ENCODE assay signal across 1 cellular context in genomic region chr1:153946622-153947246, GRCh38.
TF ChIP-seq lines count a peak whose summit lies in the region.

Gene DENND4B (minus strand): TSS chr1:153946718. CDS start chr1:153944374, 2,344 bp downstream.

TF ChIP-seq in HepG2, 621 proteins besides CTCF, POLR2A, EP300 and RAD21 (continued from another document and continues in another):
- TF ChIP-seq, protein P1, sequence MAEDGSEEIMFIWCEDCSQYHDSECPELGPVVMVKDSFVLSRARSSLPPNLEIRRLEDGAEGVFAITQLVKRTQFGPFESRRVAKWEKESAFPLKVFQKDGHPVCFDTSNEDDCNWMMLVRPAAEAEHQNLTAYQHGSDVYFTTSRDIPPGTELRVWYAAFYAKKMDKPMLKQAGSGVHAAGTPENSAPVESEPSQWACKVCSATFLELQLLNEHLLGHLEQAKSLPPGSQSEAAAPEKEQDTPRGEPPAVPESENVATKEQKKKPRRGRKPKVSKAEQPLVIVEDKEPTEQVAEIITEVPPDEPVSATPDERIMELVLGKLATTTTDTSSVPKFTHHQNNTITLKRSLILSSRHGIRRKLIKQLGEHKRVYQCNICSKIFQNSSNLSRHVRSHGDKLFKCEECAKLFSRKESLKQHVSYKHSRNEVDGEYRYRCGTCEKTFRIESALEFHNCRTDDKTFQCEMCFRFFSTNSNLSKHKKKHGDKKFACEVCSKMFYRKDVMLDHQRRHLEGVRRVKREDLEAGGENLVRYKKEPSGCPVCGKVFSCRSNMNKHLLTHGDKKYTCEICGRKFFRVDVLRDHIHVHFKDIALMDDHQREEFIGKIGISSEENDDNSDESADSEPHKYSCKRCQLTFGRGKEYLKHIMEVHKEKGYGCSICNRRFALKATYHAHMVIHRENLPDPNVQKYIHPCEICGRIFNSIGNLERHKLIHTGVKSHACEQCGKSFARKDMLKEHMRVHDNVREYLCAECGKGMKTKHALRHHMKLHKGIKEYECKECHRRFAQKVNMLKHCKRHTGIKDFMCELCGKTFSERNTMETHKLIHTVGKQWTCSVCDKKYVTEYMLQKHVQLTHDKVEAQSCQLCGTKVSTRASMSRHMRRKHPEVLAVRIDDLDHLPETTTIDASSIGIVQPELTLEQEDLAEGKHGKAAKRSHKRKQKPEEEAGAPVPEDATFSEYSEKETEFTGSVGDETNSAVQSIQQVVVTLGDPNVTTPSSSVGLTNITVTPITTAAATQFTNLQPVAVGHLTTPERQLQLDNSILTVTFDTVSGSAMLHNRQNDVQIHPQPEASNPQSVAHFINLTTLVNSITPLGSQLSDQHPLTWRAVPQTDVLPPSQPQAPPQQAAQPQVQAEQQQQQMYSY (CRISPR knock-in tag; IDR thresholded peaks at IDR 0.05), result no peak
- peak; percentile 36; the same call in 1 of the 2 replicates for TF ChIP-seq ZBTB4 (CRISPR knock-in tag; IDR thresholded peaks at IDR 0.05; ENCODE audit: borderline replicate concordance)
- TF ChIP-seq U2AF2 (IDR thresholded peaks at IDR 0.05; ENCODE audit: low read depth, low read length), result no peak
- TF ChIP-seq ZNF75D (CRISPR knock-in tag; IDR thresholded peaks at IDR 0.05; ENCODE audit: borderline replicate concordance), result no peak
- no peak for TF ChIP-seq ZFP37 (CRISPR knock-in tag; IDR thresholded peaks at IDR 0.05; ENCODE audit: borderline replicate concordance)
- peak; percentile 69; the same call in 1 of the 2 replicates for TF ChIP-seq NR1H2 (CRISPR knock-in tag; IDR thresholded peaks at IDR 0.05; ENCODE audit: borderline replicate concordance, low read depth)
- TF ChIP-seq ZSCAN31 (CRISPR knock-in tag; IDR thresholded peaks at IDR 0.05; ENCODE audit: low read depth), result peak; percentile 21; the same call in 1 of the 2 replicates
- no peak for TF ChIP-seq TP53 (CRISPR knock-in tag; conservative IDR thresholded peaks at IDR 0.05)
- no peak for TF ChIP-seq HCFC1 (IDR thresholded peaks at IDR 0.05; ENCODE audit: low read depth, low read length)
- TF ChIP-seq KDM5A (IDR thresholded peaks at IDR 0.05; ENCODE audit: borderline replicate concordance, low read length), result no peak
- TF ChIP-seq GABPB1 (CRISPR knock-in tag; IDR thresholded peaks at IDR 0.05), result peak; percentile 58
- no peak for TF ChIP-seq ZNF33A (CRISPR knock-in tag; IDR thresholded peaks at IDR 0.05; ENCODE audit: borderline replicate concordance)
- TF ChIP-seq ZNF891 (CRISPR knock-in tag; IDR thresholded peaks at IDR 0.05), result peak; percentile 96
- TF ChIP-seq NAIF1 (CRISPR knock-in tag; IDR thresholded peaks at IDR 0.05; ENCODE audit: borderline replicate concordance), result no peak
- TF ChIP-seq FOXJ3 (CRISPR knock-in tag; IDR thresholded peaks at IDR 0.05; ENCODE audit: borderline replicate concordance), result no peak
- no peak for TF ChIP-seq CSRNP1 (CRISPR knock-in tag; IDR thresholded peaks at IDR 0.05)
- TF ChIP-seq HNRNPK (IDR thresholded peaks at IDR 0.05; ENCODE audit: low read depth, low read length, poor library complexity, severe bottlenecking), result no peak
- no peak for TF ChIP-seq SIN3A (IDR thresholded peaks at IDR 0.05; ENCODE audit: borderline replicate concordance, low read depth, low read length)
- TF ChIP-seq ZNF121 (CRISPR knock-in tag; IDR thresholded peaks at IDR 0.05), result 0 out of 2 replicates have a peak, but pooled peaks have one; percentile 38
- peak; percentile 69; the same call in 1 of the 2 replicates for TF ChIP-seq HBP1 (CRISPR knock-in tag; IDR thresholded peaks at IDR 0.05; ENCODE audit: low read depth)
- TF ChIP-seq HOXA9 (CRISPR knock-in tag; IDR thresholded peaks at IDR 0.05; ENCODE audit: borderline replicate concordance), result no peak
- no peak for TF ChIP-seq JARID2 (CRISPR knock-in tag; IDR thresholded peaks at IDR 0.05; ENCODE audit: insufficient replicate concordance)
- TF ChIP-seq BRF2 (CRISPR knock-in tag; IDR thresholded peaks at IDR 0.05), result peak; percentile 32; the same call in 1 of the 2 replicates
- no peak; the same call in 1 of the 2 replicates for TF ChIP-seq NFYC (CRISPR knock-in tag; IDR thresholded peaks at IDR 0.05)
- TF ChIP-seq ZBTB26 (CRISPR knock-in tag; IDR thresholded peaks at IDR 0.05; ENCODE audit: borderline replicate concordance), result no peak
- peak; percentile 37; the same call in 1 of the 2 replicates for TF ChIP-seq KDM3A (CRISPR knock-in tag; IDR thresholded peaks at IDR 0.05; ENCODE audit: low read depth)
- no peak for TF ChIP-seq RERE (CRISPR knock-in tag; IDR thresholded peaks at IDR 0.05; ENCODE audit: low read depth)
- TF ChIP-seq FOXA3 (CRISPR knock-in tag; IDR thresholded peaks at IDR 0.05), result peak; percentile 49
- no peak for TF ChIP-seq SIX4 (CRISPR knock-in tag; IDR thresholded peaks at IDR 0.05)
- TF ChIP-seq ZSCAN30 (CRISPR knock-in tag; IDR thresholded peaks at IDR 0.05), result 0 out of 2 replicates have a peak, but pooled peaks have one; percentile 37
- TF ChIP-seq NFATC3 (CRISPR knock-in tag; IDR thresholded peaks at IDR 0.05), result no peak
- TF ChIP-seq, protein P2, sequence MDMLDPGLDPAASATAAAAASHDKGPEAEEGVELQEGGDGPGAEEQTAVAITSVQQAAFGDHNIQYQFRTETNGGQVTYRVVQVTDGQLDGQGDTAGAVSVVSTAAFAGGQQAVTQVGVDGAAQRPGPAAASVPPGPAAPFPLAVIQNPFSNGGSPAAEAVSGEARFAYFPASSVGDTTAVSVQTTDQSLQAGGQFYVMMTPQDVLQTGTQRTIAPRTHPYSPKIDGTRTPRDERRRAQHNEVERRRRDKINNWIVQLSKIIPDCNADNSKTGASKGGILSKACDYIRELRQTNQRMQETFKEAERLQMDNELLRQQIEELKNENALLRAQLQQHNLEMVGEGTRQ (IDR thresholded peaks at IDR 0.05; ENCODE audit: low read depth, low read length), result no peak
- TF ChIP-seq, protein P2 (CRISPR knock-in tag; IDR thresholded peaks at IDR 0.05; ENCODE audit: borderline replicate concordance), result no peak
- TF ChIP-seq ZSCAN9 (CRISPR knock-in tag; IDR thresholded peaks at IDR 0.05; ENCODE audit: borderline replicate concordance), result no peak
- no peak for TF ChIP-seq FOSL1 (CRISPR knock-in tag; IDR thresholded peaks at IDR 0.05; ENCODE audit: borderline replicate concordance)
- TF ChIP-seq ZSCAN20 (CRISPR knock-in tag; IDR thresholded peaks at IDR 0.05; ENCODE audit: borderline replicate concordance), result no peak
- no peak for TF ChIP-seq ZSCAN22 (CRISPR knock-in tag; IDR thresholded peaks at IDR 0.05)
- no peak for TF ChIP-seq NCOR1 (IDR thresholded peaks at IDR 0.05; ENCODE audit: borderline replicate concordance, low read length)
- no peak for TF ChIP-seq PRMT3 (CRISPR knock-in tag; IDR thresholded peaks at IDR 0.05; ENCODE audit: borderline replicate concordance, low read depth)
